In genomic region chr2:109126501-109126860, GRCh38 we compare ENCODE assay signal across 9 cellular contexts. TPM values are rescaled to one million over a fixed set of nuclear protein-coding genes. Genes with fewer than 3 reads are reported as not detected.
DNase-seq lines count a peak whose midpoint lies in the region; ATAC-seq, FAIRE-seq and TF ChIP-seq lines count a peak whose summit lies in the region.
"Had no signal": no experiment of that assay in that cellular context is flagged by ENCODE, and none has a peak within 500 bp of the region (broad histone marks: within the 10 kb centered on the region; RNA-seq: fewer than 3 reads in every experiment).

No MANE protein-coding gene starts in this region.

- no peak for TF ChIP-seq CTCF in endothelial cell of umbilical vein (IDR thresholded peaks at IDR 0.05; ENCODE audit: extremely low read depth in 1 of 2, insufficient read depth in 1 of 2, low read depth in 1 of 2, low read length in 2 of 2)

- intact Hi-C loops in endothelial cell of umbilical vein (cut with micrococcal nuclease), result no loop called here

- DNase-seq in EH (ENCODE audit: low read depth) (peak; percentile 93), NCI-H226 (peak; percentile 27), endothelial cell of umbilical vein (ENCODE audit: low read depth, low spot score) (no peak), occipital lobe (lab: John Stamatoyannopoulos, UW) (peak; percentile 32)
- DNase-seq in effector memory CD4-positive, alpha-beta T cell, result no peak
- DNase-seq: NCI-H526 had no signal

- CTCF ChIA-PET in endothelial cell of umbilical vein (lab: Charles Lee), result interaction anchor here (0.6 to 8.7 kb wide), 4 partner anchors 95 to 388 kb away, joined by 3 to 163 read pairs (median 7); no protein-coding TSS in a partner anchor

- H3K4me2 ChIP-seq in endothelial cell of umbilical vein (ENCODE audit: insufficient read depth, low read length), result no peak overlapping the region

- H3K4me1 ChIP-seq in endothelial cell of umbilical vein (ENCODE audit: control insufficient read depth, extremely low read depth, insufficient read depth, low read length), result peaks cover 8% of the 10 kb centered on the region
- peaks cover 11% of the 10 kb centered on the region for H3K4me1 ChIP-seq in effector memory CD4-positive, alpha-beta T cell (ENCODE audit: control insufficient read depth, insufficient read depth, low read length, poor library complexity, severe bottlenecking)

- peaks cover 6 to 8% of the 10 kb centered on the region in 2 experiments for H3K27me3 ChIP-seq in endothelial cell of umbilical vein (ENCODE audit: control insufficient read depth in 2 of 2, insufficient read depth in 2 of 2, low read length in 2 of 2)
- peaks cover 18% of the 10 kb centered on the region for H3K27me3 ChIP-seq in effector memory CD4-positive, alpha-beta T cell (replicated peaks; ENCODE audit: control insufficient read depth, insufficient read depth, low read length, poor library complexity, severe bottlenecking)

- no peak overlapping the region for H3K27ac ChIP-seq in endothelial cell of umbilical vein (ENCODE audit: insufficient read depth, low read depth, low read length)
- no peak overlapping the region for H3K27ac ChIP-seq in effector memory CD4-positive, alpha-beta T cell (ENCODE audit: insufficient read depth, low read length, poor library complexity, severe bottlenecking)

- peaks cover 27% of the 10 kb centered on the region for H3K79me2 ChIP-seq in endothelial cell of umbilical vein (ENCODE audit: control insufficient read depth, insufficient read depth, low read length)

- FAIRE-seq in endothelial cell of umbilical vein (lab: Jason Lieb, UNC), result no peak
- FAIRE-seq: G401.6 had no signal

- no TSS peak for BruUV-seq in endothelial cell of umbilical vein (replicated peaks; lab: Mats Ljungman, UMichigan)

- dilution Hi-C loops in endothelial cell of umbilical vein (cut with MboI; ENCODE audit: extremely low pct_ligation_motif_present, low sequenced_read_pairs), result no loop called here

- H3K9ac ChIP-seq in endothelial cell of umbilical vein (replicated peaks; ENCODE audit: extremely low read depth, insufficient read depth, low read length), result no peak overlapping the region

- ATAC-seq in HG02759 (IDR thresholded peaks at IDR 0.05; ENCODE audit: unreplicated experiment) (no peak), HG02870 (IDR thresholded peaks at IDR 0.05; ENCODE audit: unreplicated experiment) (no peak)

- H3K36me3 ChIP-seq in endothelial cell of umbilical vein (ENCODE audit: control insufficient read depth in 2 of 2, extremely low read depth in 1 of 2, insufficient read depth in 2 of 2, low read length in 2 of 2), result no peaks in the 10 kb centered on the region
- no peaks in the 10 kb centered on the region for H3K36me3 ChIP-seq in effector memory CD4-positive, alpha-beta T cell (ENCODE audit: control insufficient read depth, insufficient read depth, low read length)

- H3K4me3 ChIP-seq in endothelial cell of umbilical vein (replicated peaks in 1 of 3; ENCODE audit: insufficient read depth in 1 of 3, low read depth in 1 of 3, low read length in 3 of 3), result no peak overlapping the region
- no peak overlapping the region for H3K4me3 ChIP-seq in effector memory CD4-positive, alpha-beta T cell (ENCODE audit: insufficient read depth, low read depth, low read length, poor library complexity, severe bottlenecking)

- H3K9me1 ChIP-seq in endothelial cell of umbilical vein (replicated peaks; ENCODE audit: control insufficient read depth, extremely low read depth, insufficient read depth, low read length), result no peaks in the 10 kb centered on the region

- H4K20me1 ChIP-seq in endothelial cell of umbilical vein (replicated peaks; ENCODE audit: control insufficient read depth, extremely low read depth, insufficient read depth, low read length), result no peaks in the 10 kb centered on the region

- POLR2A ChIA-PET in endothelial cell of umbilical vein (lab: Charles Lee), result no interaction called here

- TF ChIP-seq POLR2A in endothelial cell of umbilical vein (IDR thresholded peaks at IDR 0.05; ENCODE audit: low read depth, low read length), result no peak

- H3K9me3 ChIP-seq in endothelial cell of umbilical vein (replicated peaks; ENCODE audit: control insufficient read depth, insufficient read depth, low read length), result no peaks in the 10 kb centered on the region
- no peaks in the 10 kb centered on the region for H3K9me3 ChIP-seq in effector memory CD4-positive, alpha-beta T cell (ENCODE audit: control insufficient read depth, low read length)

- no peak overlapping the region for H2AFZ ChIP-seq in endothelial cell of umbilical vein (ENCODE audit: low read depth, low read length)

TF ChIP-seq in endothelial cell of umbilical vein, 7 proteins besides CTCF, POLR2A, EP300 and RAD21:
- peak; percentile 14 for TF ChIP-seq FOS (IDR thresholded peaks at IDR 0.05; ENCODE audit: borderline replicate concordance, insufficient read depth, low read length)
- no peak for TF ChIP-seq EZH2 (IDR thresholded peaks at IDR 0.05; ENCODE audit: borderline replicate concordance, low read depth, low read length, severe bottlenecking)

RNA-seq across cellular contexts. Expression of gene SH3RF3, which starts 2.5 kb away (rescaled TPM):
- total RNA-seq in endothelial cell of umbilical vein (9.4 and 14.7 TPM in 2 replicates), occipital lobe (12.3 TPM)
- polyA plus RNA-seq in endothelial cell of umbilical vein, result 3.8 and 3.9 TPM in 2 replicates
- 3.7 and 3.9 TPM in 2 replicates for polyA plus RNA-seq in endothelial cell of umbilical vein (2011; cell fraction: cytosol; rRNA removed)
- 7.4 and 8.1 TPM in 2 replicates for polyA plus RNA-seq in endothelial cell of umbilical vein (2011; cell fraction: nucleus; rRNA removed)
- 12.5 and 15.9 TPM in 2 replicates for polyA plus RNA-seq in endothelial cell of umbilical vein (2012)
- 5.3 and 7.4 TPM in 2 replicates for polyA minus RNA-seq in endothelial cell of umbilical vein
- polyA minus RNA-seq in endothelial cell of umbilical vein (2011; cell fraction: cytosol; rRNA and poly(A)+ RNA removed), result 1.6 TPM
- polyA minus RNA-seq in endothelial cell of umbilical vein (2011; cell fraction: nucleus; rRNA and poly(A)+ RNA removed), result 8.6 and 16.6 TPM in 2 replicates

Comparison
In these comparisons a context has a peak if more than half of its experiments do, and no peak if none do; other contexts are left out.
1. DNase-seq: peak in EH (single experiment), NCI-H226 (single experiment) and occipital lobe (single experiment); none in endothelial cell of umbilical vein (single experiment) and effector memory CD4-positive, alpha-beta T cell (0 of 3).